ENCODE assay signal across 27 cellular contexts in genomic region chr2:128552141-128552805, GRCh38.
"Had no signal": no experiment of that assay in that cellular context is flagged by ENCODE, and none has a peak within 500 bp of the region (broad histone marks: within the 10 kb centered on the region; RNA-seq: fewer than 3 reads in every experiment).

No MANE protein-coding gene starts in this region.

- H3K4me3 ChIP-seq: ascending aorta, cardiac muscle cell, esophagus muscularis mucosa, heart left ventricle, lung, mucosa of descending colon, spleen, thoracic aorta, uterus had no signal

- H3K9ac ChIP-seq: parathyroid adenoma had no signal

- H3K36me3 ChIP-seq: ascending aorta, cardiac muscle cell, esophagus muscularis mucosa, heart left ventricle, spleen, thoracic aorta, uterus had no signal

- ATAC-seq: foreskin keratinocyte, mucosa of descending colon, right cardiac atrium had no signal

- DNase-seq: activated CD4-positive, alpha-beta memory T cell treated with anti-CD3 and anti-CD28 coated beads for 36 hours; activated CD4-positive, alpha-beta T cell treated with anti-CD3 and anti-CD28 coated beads, Interleukin-2, amount 10 ng/mL, durations not matched to agents 24 days and 14 days; activated CD4-positive, CD25-positive, alpha-beta regulatory T cell treated with anti-CD3 and anti-CD28 coated beads, Interleukin-2, amount 50 U/mL, for 72 hours; activated gamma-delta T cell; activated naive CD4-positive, alpha-beta T cell treated with anti-CD3 and anti-CD28 coated beads, Interleukin-2, amount 10 ng/mL, durations not matched to agents 7 days and 5 days; activated naive CD8-positive, alpha-beta T cell treated with anti-CD3 and anti-CD28 coated beads, Interleukin-2, amount 10 ng/mL, durations not matched to agents 7 days and 5 days; activated T-cell treated with anti-CD3 and anti-CD28 coated beads, Interleukin-2, amount 50 U/mL, for 1 hour; effector CD4-positive, alpha-beta T cell; foreskin keratinocyte; immature natural killer cell; kidney; mesendoderm; mucosa of descending colon; nephron progenitor cell; spleen; stimulated activated naive CD4-positive, alpha-beta T cell; T-helper 2 cell; trophoblast cell; uterus had no signal

- H3K9me3 ChIP-seq: ascending aorta, esophagus muscularis mucosa, heart left ventricle, mucosa of descending colon, spleen, thoracic aorta, uterus had no signal

- H3K4me1 ChIP-seq: ascending aorta, esophagus muscularis mucosa, foreskin keratinocyte, parathyroid adenoma, uterus had no signal

- H3K79me2 ChIP-seq: parathyroid adenoma had no signal

- H3K27ac ChIP-seq: ascending aorta, cardiac muscle cell, esophagus muscularis mucosa, foreskin keratinocyte, heart left ventricle, parathyroid adenoma, spleen, thoracic aorta, uterus had no signal

- H3K27me3 ChIP-seq: ascending aorta, cardiac muscle cell, esophagus muscularis mucosa, foreskin keratinocyte, heart left ventricle, spleen, uterus had no signal

- H2AFZ ChIP-seq: parathyroid adenoma had no signal

- FAIRE-seq: kidney had no signal
